ENCODE assay signal across 8 cellular contexts in the genomic region with DNA sequence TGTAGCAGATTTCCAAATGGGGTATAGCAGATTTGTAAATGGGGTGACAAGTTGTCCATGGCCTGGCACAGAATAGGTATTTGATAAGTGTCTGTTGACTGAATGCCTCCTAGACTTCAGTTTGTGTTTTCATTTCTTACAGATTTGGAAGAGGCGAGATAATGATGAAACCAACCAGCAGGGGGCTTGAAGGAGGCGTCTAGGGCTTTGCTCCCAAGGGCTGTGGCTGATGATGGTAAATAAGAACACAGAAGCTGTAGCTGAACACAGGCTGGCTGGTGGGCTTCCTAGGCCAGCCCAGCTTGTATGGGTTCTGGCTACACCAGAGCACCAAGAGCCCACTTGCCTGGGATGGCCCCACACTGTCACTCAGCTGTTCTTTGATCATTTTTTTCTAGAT. TPM values are rescaled to one million over a fixed set of nuclear protein-coding genes. Genes with fewer than 3 reads are reported as not detected.
DNase-seq lines count a peak whose midpoint lies in the region; ATAC-seq, FAIRE-seq and TF ChIP-seq lines count a peak whose summit lies in the region.

No MANE protein-coding gene starts in this region.

- H2BK12ac ChIP-seq in H1 (ENCODE audit: low read depth, low read length), result no peak overlapping the region

- TF ChIP-seq EP300 in H1 (IDR thresholded peaks at IDR 0.05; ENCODE audit: borderline replicate concordance in 1 of 2, low read depth in 2 of 2, low read length in 2 of 2), result no peak

- H2BK15ac ChIP-seq in H1 (ENCODE audit: low read length), result no peak overlapping the region

- H2BK20ac ChIP-seq in H1 (ENCODE audit: low read length), result no peak overlapping the region

- H3K4me2 ChIP-seq in OCI-LY1 (ENCODE audit: low read length) (no peak overlapping the region), H1 (ENCODE audit: insufficient read depth in 1 of 2, low read depth in 2 of 2, low read length in 2 of 2) (no peak overlapping the region), skeletal muscle satellite cell (ENCODE audit: low read length) (no peak overlapping the region)

- H3K27me3 ChIP-seq in heart right ventricle, result no peaks in the 10 kb centered on the region
- H3K27me3 ChIP-seq in OCI-LY1 (ENCODE audit: insufficient read depth, low read length), result no peaks in the 10 kb centered on the region
- no peaks in the 10 kb centered on the region for H3K27me3 ChIP-seq in H1 (replicated peaks in 1 of 4; ENCODE audit: control insufficient read depth in 3 of 4, extremely low read depth in 1 of 4, insufficient read depth in 3 of 4, low read length in 3 of 4)
- no peaks in the 10 kb centered on the region for H3K27me3 ChIP-seq in skeletal muscle satellite cell (ENCODE audit: control insufficient read depth, insufficient read depth, low read length)

- no peak overlapping the region for H4K8ac ChIP-seq in H1 (ENCODE audit: extremely low read depth, insufficient read depth, low read length)

- H3F3A ChIP-seq in OCI-LY1 (ENCODE audit: insufficient read depth, low read length), result no peaks in the 10 kb centered on the region

- H4K20me1 ChIP-seq in OCI-LY1 (ENCODE audit: insufficient read depth, low read length) (no peaks in the 10 kb centered on the region), H1 (replicated peaks in 1 of 2; ENCODE audit: control insufficient read depth in 1 of 2, insufficient read depth in 2 of 2, low read length in 2 of 2) (peaks cover 0 to 6% of the 10 kb centered on the region in 2 experiments)

- H3K4me3 ChIP-seq in heart right ventricle (no peak overlapping the region), OCI-LY1 (ENCODE audit: low read depth, low read length, poor library complexity, severe bottlenecking) (no peak overlapping the region), H1 (ENCODE audit: extremely low read depth in 1 of 4, insufficient read depth in 2 of 4, low read depth in 3 of 4, low read length in 4 of 4) (no peak overlapping the region), skeletal muscle satellite cell (ENCODE audit: low read length) (no peak overlapping the region)

- CTCF ChIA-PET in H1 (lab: Charles Lee; ENCODE audit: partially characterized antibody), result interaction anchor here (0.8 to 8.4 kb wide), 12 partner anchors 11 to 408 kb away, joined by 3 to 69 read pairs (median 4); no protein-coding TSS in a partner anchor

- no peak overlapping the region for H2AK5ac ChIP-seq in H1 (ENCODE audit: low read depth, low read length)

- no peak overlapping the region for H3K18ac ChIP-seq in H1 (ENCODE audit: extremely low read depth, low read length)

- no peak overlapping the region for H3K14ac ChIP-seq in H1 (ENCODE audit: insufficient read length)

- H3K79me2 ChIP-seq in OCI-LY1 (ENCODE audit: insufficient read depth, low read length), result no peaks in the 10 kb centered on the region
- H3K79me2 ChIP-seq in H1 (ENCODE audit: control insufficient read depth in 1 of 2, insufficient read depth in 2 of 2, low read length in 2 of 2), result no peaks in the 10 kb centered on the region

- peaks cover 0 to 17% (median 12%) of the 10 kb centered on the region in 9 donors for H3K4me1 ChIP-seq in heart right ventricle
- no peaks in the 10 kb centered on the region for H3K4me1 ChIP-seq in OCI-LY1 (ENCODE audit: insufficient read depth, low read length, severe bottlenecking)
- H3K4me1 ChIP-seq in H1 (replicated peaks in 1 of 4; ENCODE audit: control insufficient read depth in 3 of 4, insufficient read depth in 4 of 4, low read length in 3 of 4), result no peaks in the 10 kb centered on the region
- peaks cover 38% of the 10 kb centered on the region for H3K4me1 ChIP-seq in skeletal muscle satellite cell (ENCODE audit: control insufficient read depth, insufficient read depth, low read length)

- intact Hi-C loops in heart right ventricle (cut with DNase I) (loop anchor here in 6 of 10 donors (5.0 to 10.0 kb wide), 4 partner anchors 56 to 166 kb away; no protein-coding TSS in a partner anchor), cardiac septum (cut with DNase I) (loop anchor here (5.0 kb wide), 1 partner anchor 59 kb away; no protein-coding TSS in a partner anchor)

- peak in 1 of 2 experiments; percentile 14; a peak in 1 of 4 replicates for TF ChIP-seq RAD21 in H1 (IDR thresholded peaks at IDR 0.05 in 1 of 2, conservative IDR thresholded peaks at IDR 0.05 in 1 of 2; ENCODE audit: low read depth in 2 of 2, low read length in 2 of 2)

- H3K56ac ChIP-seq in H1 (replicated peaks; ENCODE audit: insufficient read length, low read depth, low read length), result no peak overlapping the region

- TF ChIP-seq CTCF in heart right ventricle (IDR thresholded peaks at IDR 0.05) (peak; percentile 23 to 65 (median 44)), OCI-LY1 (IDR thresholded peaks at IDR 0.05; ENCODE audit: low read length) (peak; percentile 54; the same call in 1 of the 2 replicates), H1 (IDR thresholded peaks at IDR 0.05; ENCODE audit: control extremely low read depth in 1 of 3, insufficient read depth in 1 of 3, low read depth in 1 of 3, low read length in 3 of 3) (peak in 2 of 3 experiments; percentile 11 to 25; a peak in 2 of 4 replicates)

- no peak for DNase-seq in heart right ventricle
- DNase-seq in cardiac septum (ENCODE audit: low spot score), result no peak
- no peak for DNase-seq in H1 (ENCODE audit: low read depth in 1 of 2, low spot score in 2 of 2)
- no peak for DNase-seq in DMS79 treated with DMSO at 0.1 percent for 48 hours (lab: John Stamatoyannopoulos, UW)
- DNase-seq in mesenteric fat pad (ENCODE audit: low spot score), result no peak
- no peak for DNase-seq in cerebellar nuclear complex (lab: John Stamatoyannopoulos, UW)

- no peak overlapping the region for H3K4ac ChIP-seq in H1 (replicated peaks; ENCODE audit: insufficient read length, low read depth, low read length)

- POLR2A ChIA-PET in H1 (lab: Charles Lee; ENCODE audit: partially characterized antibody), result interaction anchor here (1.1 to 1.9 kb wide), 2 partner anchors 13 to 26 kb away, joined by 4 read pairs; no protein-coding TSS in a partner anchor

- H3K36me3 ChIP-seq in heart right ventricle (peaks cover 0 to 100% (median 47%) of the 10 kb centered on the region in 9 donors), OCI-LY1 (ENCODE audit: insufficient read depth, low read length) (peaks cover 95% of the 10 kb centered on the region), H1 (ENCODE audit: control insufficient read depth in 2 of 4, insufficient read depth in 4 of 4, low read length in 3 of 4) (peaks cover 29 to 85% (median 66%) of the 10 kb centered on the region in 4 experiments), skeletal muscle satellite cell (ENCODE audit: insufficient read depth, low read length) (peaks cover 62% of the 10 kb centered on the region)

- no peak for TF ChIP-seq POLR2A in H1 (IDR thresholded peaks at IDR 0.05; ENCODE audit: control extremely low read depth in 1 of 2, low read depth in 2 of 2, low read length in 2 of 2)

- H3K27ac ChIP-seq in heart right ventricle, result peak overlapping the region in 6 of 10 donors; percentile 8 to 56 (median 46)
- H3K27ac ChIP-seq in OCI-LY1 (ENCODE audit: low read depth, low read length, poor library complexity, severe bottlenecking), result no peak overlapping the region
- no peak overlapping the region for H3K27ac ChIP-seq in H1 (ENCODE audit: low read depth, low read length)

- WGBS in heart right ventricle, 2 donors, result 47 to 60% methylated on average over 2 of the region's 2 CpGs
- 89% methylated on average over 2 of the region's 2 CpGs; no CpG with 5 or more reads in 1 of the 2 experiments for WGBS in H1 (ENCODE audit: extremely low coverage in 1 of 2, insufficient coverage in 1 of 2, insufficient read length in 1 of 2, insufficient replicate concordance in 2 of 2, low coverage in 1 of 2, low lambda C conversion rate in 2 of 2, missing lambda C conversion rate in 1 of 2), 2 experiments

- no peak for FAIRE-seq in H1 (lab: Jason Lieb, UNC)

- H3K23me2 ChIP-seq in H1 (ENCODE audit: low read depth, low read length), result 0 out of 2 replicates have a peak, but pooled peaks cover 2% of the 10 kb centered on the region

- H3K79me1 ChIP-seq in H1 (ENCODE audit: low read depth, low read length), result no peaks in the 10 kb centered on the region

- H2AFZ ChIP-seq in OCI-LY1 (ENCODE audit: low read length), result no peak overlapping the region
- H2AFZ ChIP-seq in H1 (ENCODE audit: low read length), result no peak overlapping the region

- H3K23ac ChIP-seq in H1 (ENCODE audit: insufficient read length), result no peak overlapping the region

- no peak overlapping the region for H2BK120ac ChIP-seq in H1 (replicated peaks; ENCODE audit: low read depth, low read length)

- no peaks in the 10 kb centered on the region for H3K9me3 ChIP-seq in heart right ventricle
- no peaks in the 10 kb centered on the region for H3K9me3 ChIP-seq in OCI-LY1 (ENCODE audit: low read length)
- H3K9me3 ChIP-seq in H1 (ENCODE audit: insufficient read depth in 2 of 2, low read depth in 1 of 2, low read length in 1 of 2), result no peaks in the 10 kb centered on the region
- no peaks in the 10 kb centered on the region for H3K9me3 ChIP-seq in skeletal muscle satellite cell (replicated peaks; ENCODE audit: low read length)

- H3K9ac ChIP-seq in OCI-LY1 (ENCODE audit: low read length), result no peak overlapping the region
- H3K9ac ChIP-seq in H1 (replicated peaks in 1 of 4; ENCODE audit: extremely low read depth in 1 of 4, low read depth in 3 of 4, low read length in 3 of 4), result no peak overlapping the region
- peak overlapping the region; percentile 61 for H3K9ac ChIP-seq in skeletal muscle satellite cell (ENCODE audit: low read depth, low read length)

- peak in 7 of 8 donors; percentile 30 to 77 (median 48) for ATAC-seq in heart right ventricle

- H4K5ac ChIP-seq in H1 (ENCODE audit: insufficient read length, low read depth, low read length), result no peak overlapping the region

- H2BK5ac ChIP-seq in H1 (ENCODE audit: low read depth, low read length), result no peak overlapping the region

- no peaks in the 10 kb centered on the region for H3K9me2 ChIP-seq in OCI-LY1 (ENCODE audit: low read depth, low read length)

- H4K91ac ChIP-seq in H1 (replicated peaks; ENCODE audit: insufficient read length, low read length), result no peak overlapping the region

RNA-seq across cellular contexts. Expression of gene SFTPB, which starts 19.4 kb away (rescaled TPM):
- total RNA-seq in heart right ventricle, result under 1 TPM in 1 of 10 donors, not detected in 9; 0.62 TPM
- polyA plus RNA-seq in heart right ventricle, result 1 to 10 TPM in 1 of 2 donors, not detected in 1; 1.2 TPM
- not detected for total RNA-seq in cardiac septum
- not detected in 2 replicates for total RNA-seq in H1 (2021; fragmentation: NEBNext Ultra II Directional; extraction: Animal tissue kit (Norgen Biotek cat#: 25700))
- not detected in 2 replicates for polyA plus RNA-seq in H1 (2011; rRNA removed)
- polyA plus RNA-seq in H1 (2011; cell fraction: cytosol; rRNA removed), result not detected
- polyA plus RNA-seq in H1 (2011; cell fraction: nucleus; rRNA removed), result not detected
- 0.05 to 0.07 TPM (median 0.05 TPM) in 3 of 4 replicates, not detected in the other for polyA plus RNA-seq in H1 (2012, experiment 1 of 2)
- not detected for polyA plus RNA-seq in H1 (2012, experiment 2 of 2)
- not detected for polyA plus RNA-seq in H1 (2013, experiment 1 of 2)
- polyA plus RNA-seq in H1 (2013, experiment 2 of 2), result not detected
- polyA minus RNA-seq in H1 (2011; rRNA and poly(A)+ RNA removed), result not detected in 2 replicates
- not detected for polyA minus RNA-seq in H1 (2011; cell fraction: cytosol; rRNA and poly(A)+ RNA removed)
- polyA minus RNA-seq in H1 (2011; cell fraction: nucleus; rRNA and poly(A)+ RNA removed), result not detected
- total RNA-seq in skeletal muscle satellite cell (2012; rRNA removed), result 0.51 TPM in 1 of 2 replicates, not detected in the other
- total RNA-seq in mesenteric fat pad, result not detected

RNA-seq across cellular contexts. Expression of gene USP39, which starts 32.6 kb away (rescaled TPM):
- total RNA-seq in heart right ventricle (10 to 100 TPM; 24.5 to 35.8 (median 29.3) TPM), cardiac septum (28.4 TPM), mesenteric fat pad (37.1 TPM)
- polyA plus RNA-seq in heart right ventricle (10 to 100 TPM; 19.9 to 36.5 TPM), H1 (2011; rRNA removed) (76.3 and 81.5 TPM in 2 replicates)
- total RNA-seq in H1 (2021; fragmentation: NEBNext Ultra II Directional; extraction: Animal tissue kit (Norgen Biotek cat#: 25700)), result 86.2 and 90.4 TPM in 2 replicates
- 86.9 TPM for polyA plus RNA-seq in H1 (2011; cell fraction: cytosol; rRNA removed)
- polyA plus RNA-seq in H1 (2011; cell fraction: nucleus; rRNA removed), result 92.2 TPM
- polyA plus RNA-seq in H1 (2012, experiment 1 of 2), result 85.0 to 100.0 TPM (median 91.1 TPM) in 4 replicates
- 68.2 TPM for polyA plus RNA-seq in H1 (2012, experiment 2 of 2)
- 70.1 TPM for polyA plus RNA-seq in H1 (2013, experiment 1 of 2)
- 70.8 TPM for polyA plus RNA-seq in H1 (2013, experiment 2 of 2)
- polyA minus RNA-seq in H1 (2011; rRNA and poly(A)+ RNA removed), result 111 and 121 TPM in 2 replicates
- polyA minus RNA-seq in H1 (2011; cell fraction: cytosol; rRNA and poly(A)+ RNA removed), result 43.4 TPM
- 78.2 TPM for polyA minus RNA-seq in H1 (2011; cell fraction: nucleus; rRNA and poly(A)+ RNA removed)
- 33.7 and 34.1 TPM in 2 replicates for total RNA-seq in skeletal muscle satellite cell (2012; rRNA removed)

RNA-seq across cellular contexts. Expression of gene C2orf68, which starts 36.8 kb away (rescaled TPM):
- total RNA-seq in heart right ventricle, result 10 to 100 TPM; 25.0 to 39.0 (median 33.7) TPM
- polyA plus RNA-seq in heart right ventricle, result 10 to 100 TPM; 14.2 to 47.0 TPM
- total RNA-seq in cardiac septum, result 26.3 TPM
- 40.9 and 46.3 TPM in 2 replicates for total RNA-seq in H1 (2021; fragmentation: NEBNext Ultra II Directional; extraction: Animal tissue kit (Norgen Biotek cat#: 25700))
- polyA plus RNA-seq in H1 (2011; rRNA removed), result 47.2 and 49.4 TPM in 2 replicates
- polyA plus RNA-seq in H1 (2011; cell fraction: cytosol; rRNA removed), result 46.6 TPM
- polyA plus RNA-seq in H1 (2011; cell fraction: nucleus; rRNA removed), result 55.1 TPM
- 33.5 to 45.1 TPM (median 40.7 TPM) in 4 replicates for polyA plus RNA-seq in H1 (2012, experiment 1 of 2)
- 27.8 TPM for polyA plus RNA-seq in H1 (2012, experiment 2 of 2)
- 58.4 TPM for polyA plus RNA-seq in H1 (2013, experiment 1 of 2)
- polyA plus RNA-seq in H1 (2013, experiment 2 of 2), result 57.9 TPM
- polyA minus RNA-seq in H1 (2011; rRNA and poly(A)+ RNA removed), result 57.6 and 59.6 TPM in 2 replicates
- 30.2 TPM for polyA minus RNA-seq in H1 (2011; cell fraction: cytosol; rRNA and poly(A)+ RNA removed)
- 34.8 TPM for polyA minus RNA-seq in H1 (2011; cell fraction: nucleus; rRNA and poly(A)+ RNA removed)
- total RNA-seq in skeletal muscle satellite cell (2012; rRNA removed), result 7.2 and 7.9 TPM in 2 replicates
- total RNA-seq in mesenteric fat pad, result 26.3 TPM

RNA-seq across cellular contexts. Expression of gene GNLY, which starts 45.5 kb away (rescaled TPM):
- total RNA-seq in heart right ventricle (10 to 100 TPM in 1 of 10 donors, 1 to 10 TPM in 5, under 1 TPM in 4; 0.17 to 43.2 (median 1.2) TPM), cardiac septum (2.3 TPM), mesenteric fat pad (3.7 TPM)
- polyA plus RNA-seq in heart right ventricle (1 to 10 TPM; 1.2 to 3.1 TPM), H1 (2011; rRNA removed) (0.03 TPM in 1 of 2 replicates, not detected in the other)
- not detected in 2 replicates for total RNA-seq in H1 (2021; fragmentation: NEBNext Ultra II Directional; extraction: Animal tissue kit (Norgen Biotek cat#: 25700))
- polyA plus RNA-seq in H1 (2011; cell fraction: cytosol; rRNA removed), result 0.19 TPM
- 0.23 TPM for polyA plus RNA-seq in H1 (2011; cell fraction: nucleus; rRNA removed)
- polyA plus RNA-seq in H1 (2012, experiment 1 of 2), result 0.31 to 0.36 TPM in 2 of 4 replicates, not detected in the others
- not detected for polyA plus RNA-seq in H1 (2012, experiment 2 of 2)
- polyA plus RNA-seq in H1 (2013, experiment 1 of 2), result not detected
- polyA plus RNA-seq in H1 (2013, experiment 2 of 2), result not detected
- polyA minus RNA-seq in H1 (2011; rRNA and poly(A)+ RNA removed), result not detected in 2 replicates
- not detected for polyA minus RNA-seq in H1 (2011; cell fraction: cytosol; rRNA and poly(A)+ RNA removed)
- polyA minus RNA-seq in H1 (2011; cell fraction: nucleus; rRNA and poly(A)+ RNA removed), result not detected
- 0.22 TPM in 1 of 2 replicates, not detected in the other for total RNA-seq in skeletal muscle satellite cell (2012; rRNA removed)

RNA-seq across cellular contexts. Expression of gene TMEM150A, which starts 46.1 kb away (rescaled TPM):
- total RNA-seq in heart right ventricle (10 to 100 TPM in 5 of 10 donors, 1 to 10 TPM in 5; 7.6 to 13.9 (median 9.6) TPM), cardiac septum (11.4 TPM), mesenteric fat pad (27.7 TPM)
- polyA plus RNA-seq in heart right ventricle (10 to 100 TPM; 10.1 to 21.1 TPM), H1 (2011; rRNA removed) (29.9 and 42.6 TPM in 2 replicates)
- 19.8 and 22.4 TPM in 2 replicates for total RNA-seq in H1 (2021; fragmentation: NEBNext Ultra II Directional; extraction: Animal tissue kit (Norgen Biotek cat#: 25700))
- 21.6 TPM for polyA plus RNA-seq in H1 (2011; cell fraction: cytosol; rRNA removed)
- polyA plus RNA-seq in H1 (2011; cell fraction: nucleus; rRNA removed), result 95.9 TPM
- 12.3 to 22.2 TPM (median 20.1 TPM) in 4 replicates for polyA plus RNA-seq in H1 (2012, experiment 1 of 2)
- 19.3 TPM for polyA plus RNA-seq in H1 (2012, experiment 2 of 2)
- 17.5 TPM for polyA plus RNA-seq in H1 (2013, experiment 1 of 2)
- 17.1 TPM for polyA plus RNA-seq in H1 (2013, experiment 2 of 2)
- 12.1 and 19.4 TPM in 2 replicates for polyA minus RNA-seq in H1 (2011; rRNA and poly(A)+ RNA removed)
- 5.9 TPM for polyA minus RNA-seq in H1 (2011; cell fraction: cytosol; rRNA and poly(A)+ RNA removed)
- 14.9 TPM for polyA minus RNA-seq in H1 (2011; cell fraction: nucleus; rRNA and poly(A)+ RNA removed)
- total RNA-seq in skeletal muscle satellite cell (2012; rRNA removed), result 9.6 and 10.6 TPM in 2 replicates

Comparison
In these comparisons a context has a peak if more than half of its experiments do, and no peak if none do; other contexts are left out.
1. H3K27ac ChIP-seq: peak in heart right ventricle (6 of 10); none in OCI-LY1 (single experiment) and H1 (single experiment).
2. Peak in every context shown above with its lines, with median percentiles within 50 percentile points of each other: CTCF ChIP-seq.